ENCODE assay signal across 32 cellular contexts in genomic region chr5:35240892-35241291, GRCh38. TPM values are rescaled to one million over a fixed set of nuclear protein-coding genes. Genes with fewer than 3 reads are reported as not detected.
"Had no signal": no experiment of that assay in that cellular context is flagged by ENCODE, and none has a peak within 500 bp of the region (broad histone marks: within the 10 kb centered on the region; RNA-seq: fewer than 3 reads in every experiment).

No MANE protein-coding gene starts in this region.

- H3K27ac ChIP-seq: adrenal gland, esophagus muscularis mucosa, foreskin keratinocyte, gastrocnemius medialis, heart left ventricle had no signal

- H3K4me1 ChIP-seq: esophagus muscularis mucosa, foreskin keratinocyte, gastrocnemius medialis had no signal

- H3K36me3 Mint-ChIP-seq: activated naive CD4-positive, alpha-beta T cell treated with anti-CD3 and anti-CD28 coated beads, Interleukin-2, amount 50 U/mL, for 24 hours; activated naive CD8-positive, alpha-beta T cell treated with anti-CD3 and anti-CD28 coated beads for 36 hours; WTC11 had no signal

- H3K4me3 ChIP-seq: adrenal gland, body of pancreas, esophagus muscularis mucosa, gastrocnemius medialis, heart left ventricle had no signal

- H3K9me3 ChIP-seq: adrenal gland, body of pancreas, esophagus muscularis mucosa, gastrocnemius medialis, heart left ventricle had no signal

- H3K36me3 ChIP-seq: adrenal gland, esophagus muscularis mucosa, gastrocnemius medialis, heart left ventricle had no signal

- ATAC-seq: activated naive CD8-positive, alpha-beta T cell treated with anti-CD3 and anti-CD28 coated beads, Interleukin-2, amount 50 U/mL, for 24 hours; activated T-cell treated with anti-CD3 and anti-CD28 coated beads, Interleukin-2, amount 50 U/mL, for 4 hours; activated T-helper 17 cell treated with anti-CD3 and anti-CD28 coated beads, Interleukin-2, amount 50 U/mL, for 72 hours; body of pancreas; effector memory CD8-positive, alpha-beta T cell; foreskin keratinocyte; gastrocnemius medialis; heart left ventricle; T-helper 17 cell; WTC11 had no signal

- H3K9me3 Mint-ChIP-seq: activated CD4-positive, alpha-beta T cell treated with anti-CD3 and anti-CD28 coated beads, Interleukin-2, amount 10 ng/mL, durations not matched to agents 7 days and 5 days; activated naive CD4-positive, alpha-beta T cell treated with anti-CD3 and anti-CD28 coated beads for 36 hours; activated naive CD4-positive, alpha-beta T cell treated with anti-CD3 and anti-CD28 coated beads, Interleukin-2, amount 50 U/mL, for 24 hours; activated naive CD8-positive, alpha-beta T cell treated with anti-CD3 and anti-CD28 coated beads for 36 hours; activated T-cell treated with anti-CD3 and anti-CD28 coated beads, Interleukin-2, amount 50 U/mL, for 4 hours; effector memory CD8-positive, alpha-beta T cell; T-helper 2 cell treated with Interferon-gamma antibody and Interleukin-4, amounts not matched to agents 5 μg/mL and 100 μg/mL, for 36 hours had no signal

- H3K27me3 ChIP-seq: adrenal gland, body of pancreas, esophagus muscularis mucosa, foreskin keratinocyte, gastrocnemius medialis, heart left ventricle had no signal

- DNase-seq: activated CD4-positive, alpha-beta memory T cell treated with anti-CD3 and anti-CD28 coated beads, Interleukin-2, amount 10 ng/mL, durations not matched to agents 7 days and 5 days; activated CD4-positive, alpha-beta T cell treated with anti-CD3 and anti-CD28 coated beads for 1 hour; activated CD4-positive, alpha-beta T cell treated with anti-CD3 and anti-CD28 coated beads for 4 hours; activated CD4-positive, alpha-beta T cell treated with anti-CD3 and anti-CD28 coated beads, Interleukin-2, amount 10 ng/mL, durations not matched to agents 7 days and 5 days; activated CD4-positive, alpha-beta T cell treated with anti-CD3 and anti-CD28 coated beads, Interleukin-2, amount 50 U/mL, for 4 hours; activated effector memory CD4-positive, alpha-beta T cell treated with Interleukin-2 at 50 U/mL for 16 hours; activated gamma-delta T cell treated with Interleukin-2 at 50 U/mL for 16 hours; activated naive CD4-positive, alpha-beta T cell treated with anti-CD3 and anti-CD28 coated beads for 36 hours; activated naive CD8-positive, alpha-beta T cell treated with anti-CD3 and anti-CD28 coated beads for 36 hours; activated naive CD8-positive, alpha-beta T cell treated with anti-CD3 and anti-CD28 coated beads, Interleukin-2, amount 50 U/mL, for 24 hours; activated T-cell treated with anti-CD3 and anti-CD28 coated beads, Interleukin-2, amount 50 U/mL, for 4 hours; adrenal gland; amygdala; aorta; body of pancreas; caudate nucleus; cortex of kidney; dermis blood vessel endothelial cell; effector CD4-positive, alpha-beta T cell; effector memory CD8-positive, alpha-beta T cell; erythroblast; foreskin keratinocyte; gastrocnemius medialis; glutamatergic neuron; heart left ventricle; T-helper 17 cell; T1000 had no signal

- H3K27ac Mint-ChIP-seq: activated CD4-positive, alpha-beta memory T cell treated with anti-CD3 and anti-CD28 coated beads, Interleukin-2, amount 10 ng/mL, durations not matched to agents 7 days and 5 days; activated CD4-positive, alpha-beta T cell treated with anti-CD3 and anti-CD28 coated beads, Interleukin-2, amount 10 ng/mL, durations not matched to agents 7 days and 5 days; activated naive CD4-positive, alpha-beta T cell treated with anti-CD3 and anti-CD28 coated beads for 36 hours; activated naive CD4-positive, alpha-beta T cell treated with anti-CD3 and anti-CD28 coated beads, Interleukin-2, amount 50 U/mL, for 24 hours; activated naive CD8-positive, alpha-beta T cell treated with anti-CD3 and anti-CD28 coated beads for 36 hours; activated naive CD8-positive, alpha-beta T cell treated with anti-CD3 and anti-CD28 coated beads, Interleukin-2, amount 50 U/mL, for 24 hours; activated T-helper 17 cell treated with anti-CD3 and anti-CD28 coated beads, Interleukin-2, amount 50 U/mL, for 72 hours; effector memory CD8-positive, alpha-beta T cell; T-helper 17 cell; T-helper 2 cell treated with Interferon-gamma antibody and Interleukin-4, amounts not matched to agents 5 μg/mL and 100 μg/mL, for 36 hours; WTC11 had no signal

- H3K4me3 Mint-ChIP-seq: activated CD4-positive, alpha-beta memory T cell treated with anti-CD3 and anti-CD28 coated beads, Interleukin-2, amount 10 ng/mL, durations not matched to agents 7 days and 5 days; activated CD4-positive, alpha-beta T cell treated with anti-CD3 and anti-CD28 coated beads, Interleukin-2, amount 10 ng/mL, durations not matched to agents 7 days and 5 days; activated naive CD4-positive, alpha-beta T cell treated with anti-CD3 and anti-CD28 coated beads for 36 hours; activated naive CD4-positive, alpha-beta T cell treated with anti-CD3 and anti-CD28 coated beads, Interleukin-2, amount 50 U/mL, for 24 hours; activated naive CD8-positive, alpha-beta T cell treated with anti-CD3 and anti-CD28 coated beads for 36 hours; activated naive CD8-positive, alpha-beta T cell treated with anti-CD3 and anti-CD28 coated beads, Interleukin-2, amount 50 U/mL, for 24 hours; activated T-cell treated with anti-CD3 and anti-CD28 coated beads, Interleukin-2, amount 50 U/mL, for 4 hours; activated T-helper 17 cell treated with anti-CD3 and anti-CD28 coated beads, Interleukin-2, amount 50 U/mL, for 72 hours; effector memory CD8-positive, alpha-beta T cell; T-helper 17 cell; T-helper 2 cell treated with Interferon-gamma antibody and Interleukin-4, amounts not matched to agents 5 μg/mL and 100 μg/mL, for 36 hours; WTC11 had no signal

- H3K4me1 Mint-ChIP-seq: activated CD4-positive, alpha-beta memory T cell treated with anti-CD3 and anti-CD28 coated beads, Interleukin-2, amount 10 ng/mL, durations not matched to agents 7 days and 5 days; activated CD4-positive, alpha-beta T cell treated with anti-CD3 and anti-CD28 coated beads, Interleukin-2, amount 10 ng/mL, durations not matched to agents 7 days and 5 days; activated naive CD4-positive, alpha-beta T cell treated with anti-CD3 and anti-CD28 coated beads, Interleukin-2, amount 50 U/mL, for 24 hours; activated naive CD8-positive, alpha-beta T cell treated with anti-CD3 and anti-CD28 coated beads for 36 hours; activated naive CD8-positive, alpha-beta T cell treated with anti-CD3 and anti-CD28 coated beads, Interleukin-2, amount 50 U/mL, for 24 hours; activated T-helper 17 cell treated with anti-CD3 and anti-CD28 coated beads, Interleukin-2, amount 50 U/mL, for 72 hours; T-helper 17 cell had no signal

RNA-seq across cellular contexts. Expression of gene PRLR, which starts 10.6 kb away (rescaled TPM):
- total RNA-seq: activated CD4-positive, alpha-beta memory T cell treated with anti-CD3 and anti-CD28 coated beads, Interleukin-2, amount 10 ng/mL, durations not matched to agents 7 days and 5 days; activated CD4-positive, alpha-beta T cell treated with anti-CD3 and anti-CD28 coated beads, Interleukin-2, amount 10 ng/mL, durations not matched to agents 7 days and 5 days; activated naive CD4-positive, alpha-beta T cell treated with anti-CD3 and anti-CD28 coated beads for 36 hours; activated naive CD8-positive, alpha-beta T cell treated with anti-CD3 and anti-CD28 coated beads for 36 hours; activated T-helper 17 cell treated with anti-CD3 and anti-CD28 coated beads, Interleukin-2, amount 50 U/mL, for 72 hours; dermis blood vessel endothelial cell; foreskin keratinocyte; T-helper 17 cell had no signal
- polyA plus RNA-seq: foreskin keratinocyte had no signal
